8 cellular contexts compared by ENCODE assay signal in genomic region chr1:233790662-233791371, GRCh38.
A peak's percentile ranks its signal among the peaks of the same experiment; 100 is the strongest.
DNase-seq lines count a peak whose midpoint lies in the region; ATAC-seq, FAIRE-seq and TF ChIP-seq lines count a peak whose summit lies in the region.

No MANE protein-coding gene starts in this region.

- peak; percentile 60 for FAIRE-seq in colon (lab: Jason Lieb, UNC)

- H3K4me3 Mint-ChIP-seq in T-helper 17 cell, result no peak overlapping the region

- DNase-seq in AG09309 (ENCODE audit: low read depth) (peak; percentile 37), NCI-H146 treated with DMSO at 0.1 percent for 48 hours (lab: John Stamatoyannopoulos, UW; ENCODE audit: unreplicated experiment) (peak; percentile 31), T-helper 17 cell (peak in 1 of 3 donors; percentile 6), left lobe of liver (ENCODE audit: low spot score) (no peak)
- peak; percentile 2 for DNase-seq in stimulated activated CD8-positive, alpha-beta memory T cell treated with anti-CD3 and anti-CD28 coated beads, Interleukin-15, amount 100 ng/mL, for 1 hour (ENCODE audit: low read depth)

- no peaks in the 10 kb centered on the region for H3K4me1 Mint-ChIP-seq in T-helper 17 cell

- H3K36me3 Mint-ChIP-seq in T-helper 17 cell (ENCODE audit: low read depth), result peaks cover 4% of the 10 kb centered on the region

- TF ChIP-seq CTCF in AG09309 (IDR thresholded peaks at IDR 0.05; ENCODE audit: control insufficient read depth, insufficient read depth, low read depth, low read length, missing control alignments), result peak; percentile 92

- no peak overlapping the region for H3K27ac Mint-ChIP-seq in T-helper 17 cell

- peaks cover 36% of the 10 kb centered on the region for H3K27me3 Mint-ChIP-seq in T-helper 17 cell

- ATAC-seq in GM18498 (IDR thresholded peaks at IDR 0.05; ENCODE audit: unreplicated experiment) (peak; percentile 90), HG02884 (IDR thresholded peaks at IDR 0.05; ENCODE audit: unreplicated experiment) (peak; percentile 90), T-helper 17 cell (peak; percentile 77), left lobe of liver (peak; percentile 100)

- H3K4me3 ChIP-seq in AG09309 (ENCODE audit: control insufficient read depth, low read depth, low read length), result no peak overlapping the region

- no peaks in the 10 kb centered on the region for H3K9me3 ChIP-seq in T-helper 17 cell (ENCODE audit: control insufficient read depth, low read length, poor library complexity, severe bottlenecking)
